ENCODE assay signal across 1 cellular context in the genomic region with DNA sequence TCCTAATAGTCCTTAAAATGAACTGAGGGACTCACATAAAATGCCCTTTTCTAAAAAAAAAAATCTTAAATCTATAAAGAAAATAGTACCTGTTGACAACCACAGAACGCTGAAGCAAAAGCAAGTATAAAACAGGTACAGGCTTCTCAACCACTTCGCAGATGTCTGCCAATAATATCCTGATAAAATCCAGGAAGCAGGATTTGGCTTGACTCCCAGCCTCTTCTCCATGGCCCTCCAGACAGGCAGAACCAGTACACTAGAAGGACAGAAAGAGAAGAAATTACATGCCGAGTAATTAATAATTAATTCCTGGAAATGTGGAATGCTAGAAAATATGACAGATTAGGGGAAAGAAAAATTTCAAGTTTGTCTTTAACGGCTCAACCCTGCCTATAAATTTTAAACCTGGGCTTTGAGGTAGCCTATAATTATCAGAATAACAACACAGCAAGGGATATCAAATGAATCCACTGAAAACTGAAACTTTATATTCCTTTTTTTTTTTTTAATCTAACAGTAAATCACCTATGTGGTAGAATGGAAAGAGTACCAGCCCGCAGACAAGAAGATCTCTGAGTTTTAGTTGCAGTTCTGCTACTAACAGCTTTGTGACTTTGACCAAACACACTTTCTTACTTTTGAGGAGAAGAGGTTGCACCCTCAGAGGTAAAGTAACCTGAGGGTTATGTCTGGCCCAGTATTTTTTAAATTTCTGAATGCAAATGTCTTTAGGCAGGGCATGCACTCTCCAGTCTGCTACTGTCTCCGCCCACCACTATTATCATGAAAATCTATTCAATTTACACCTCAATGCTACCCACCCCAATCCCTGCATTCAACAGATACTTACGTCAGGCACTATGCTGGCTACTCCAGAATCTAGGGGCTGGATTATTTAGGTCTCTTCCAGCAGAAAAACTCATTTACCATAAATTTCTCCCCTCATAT.
TF ChIP-seq lines count a peak whose summit lies in the region.

No MANE protein-coding gene starts in this region.

TF ChIP-seq in HEK293, 187 proteins besides CTCF, POLR2A, EP300 and RAD21 (continued from another document):
- peak; percentile 94 for TF ChIP-seq SP7 (tag by site-specific recombination; IDR thresholded peaks at IDR 0.05)
- peak; percentile 67 for TF ChIP-seq SCRT2 (tag by site-specific recombination; IDR thresholded peaks at IDR 0.05)
- TF ChIP-seq HOXA7 (CRISPR knock-in tag; IDR thresholded peaks at IDR 0.05; ENCODE audit: borderline replicate concordance) = no peak
- TF ChIP-seq IKZF3 (tag by site-specific recombination; IDR thresholded peaks at IDR 0.05) = 0 out of 2 replicates have a peak, but pooled peaks have one; percentile 46
- TF ChIP-seq ZXDB (tag by site-specific recombination; IDR thresholded peaks at IDR 0.05) = peak; percentile 18; the same call in 1 of the 2 replicates
- no peak for TF ChIP-seq ZNF274 (IDR thresholded peaks at IDR 0.05; ENCODE audit: low read length)
- TF ChIP-seq ZNF274 (tag by site-specific recombination; IDR thresholded peaks at IDR 0.05; ENCODE audit: borderline replicate concordance) = no peak
- no peak for TF ChIP-seq SETDB1 (IDR thresholded peaks at IDR 0.05; ENCODE audit: insufficient read length, low read length)
- TF ChIP-seq, protein P1, sequence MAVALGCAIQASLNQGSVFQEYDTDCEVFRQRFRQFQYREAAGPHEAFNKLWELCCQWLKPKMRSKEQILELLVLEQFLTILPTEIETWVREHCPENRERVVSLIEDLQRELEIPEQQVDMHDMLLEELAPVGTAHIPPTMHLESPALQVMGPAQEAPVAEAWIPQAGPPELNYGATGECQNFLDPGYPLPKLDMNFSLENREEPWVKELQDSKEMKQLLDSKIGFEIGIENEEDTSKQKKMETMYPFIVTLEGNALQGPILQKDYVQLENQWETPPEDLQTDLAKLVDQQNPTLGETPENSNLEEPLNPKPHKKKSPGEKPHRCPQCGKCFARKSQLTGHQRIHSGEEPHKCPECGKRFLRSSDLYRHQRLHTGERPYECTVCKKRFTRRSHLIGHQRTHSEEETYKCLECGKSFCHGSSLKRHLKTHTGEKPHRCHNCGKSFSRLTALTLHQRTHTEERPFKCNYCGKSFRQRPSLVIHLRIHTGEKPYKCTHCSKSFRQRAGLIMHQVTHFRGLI (tag by site-specific recombination; IDR thresholded peaks at IDR 0.05) = no peak
- no peak for TF ChIP-seq ZFHX2 (tag by site-specific recombination; conservative IDR thresholded peaks at IDR 0.05)
